Comparison of ENCODE assay signal across 28 cellular contexts in the genomic region with DNA sequence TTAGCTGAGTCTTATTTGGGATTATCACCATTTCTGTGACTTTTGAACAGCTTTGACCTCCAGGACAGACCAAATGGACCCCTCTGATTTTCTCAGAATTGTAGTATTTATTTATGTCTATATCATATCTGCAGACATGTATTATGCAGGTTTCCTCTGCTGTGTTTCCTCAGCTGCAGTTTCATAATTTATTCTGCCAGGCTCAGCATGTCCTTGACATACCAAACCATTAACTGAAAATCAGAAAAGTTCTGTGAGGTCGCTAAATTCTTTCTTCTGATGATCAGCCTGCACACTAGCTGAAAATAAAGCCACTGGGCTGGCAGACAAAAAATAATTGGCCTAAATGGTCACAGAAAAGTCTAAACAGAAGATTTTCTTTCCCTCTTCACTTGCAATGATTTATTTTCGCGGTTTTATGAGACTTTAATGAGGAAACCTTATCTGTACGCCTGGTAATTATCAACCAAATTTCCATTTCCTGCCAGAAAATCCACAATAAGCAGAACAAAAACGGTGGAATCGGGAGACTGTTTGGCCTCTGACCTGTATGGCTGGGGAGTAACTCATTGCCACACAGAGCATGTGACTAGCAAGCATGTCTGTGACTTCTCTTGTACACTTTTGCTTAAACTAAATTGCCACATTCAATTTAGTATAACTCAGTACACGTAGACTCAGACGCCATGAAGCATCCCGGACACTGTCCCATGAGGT.
A peak's percentile ranks its signal among the peaks of the same experiment; 100 is the strongest.
DNase-seq lines count a peak whose midpoint lies in the region; ATAC-seq, FAIRE-seq and TF ChIP-seq lines count a peak whose summit lies in the region.
"Had no signal": no experiment of that assay in that cellular context is flagged by ENCODE, and none has a peak within 500 bp of the region (broad histone marks: within the 10 kb centered on the region; RNA-seq: fewer than 3 reads in every experiment).

No MANE protein-coding gene starts in this region.

- H3K4me3 Mint-ChIP-seq in osteocyte (ENCODE audit: unreplicated experiment) = no peak overlapping the region
- H3K4me3 Mint-ChIP-seq: activated T-cell treated with anti-CD3 and anti-CD28 coated beads, Interleukin-2, amount 50 U/mL, for 24 hours; CD4-positive, CD25-positive, alpha-beta regulatory T cell; endodermal cell; HFFc6; naive B cell; T-cell had no signal

- no peaks in the 10 kb centered on the region for H3K4me1 Mint-ChIP-seq in osteocyte (ENCODE audit: unreplicated experiment)
- H3K4me1 Mint-ChIP-seq: CD4-positive, CD25-positive, alpha-beta regulatory T cell; naive B cell; T-cell had no signal

- H3K9me2 ChIP-seq in hepatocyte (replicated peaks; ENCODE audit: insufficient read depth) = no peaks in the 10 kb centered on the region

- no peak overlapping the region for H3K4me3 ChIP-seq in hepatocyte
- no peak overlapping the region for H3K4me3 ChIP-seq in upper lobe of right lung
- no peak overlapping the region for H3K4me3 ChIP-seq in gastroesophageal sphincter
- H3K4me3 ChIP-seq: esophagus muscularis mucosa, thoracic aorta had no signal

- no peaks in the 10 kb centered on the region for H3K79me2 ChIP-seq in hepatocyte
- H3K79me2 ChIP-seq: parathyroid adenoma had no signal

- H3K27me3 Mint-ChIP-seq in osteocyte (ENCODE audit: unreplicated experiment) = no peaks in the 10 kb centered on the region
- H3K27me3 Mint-ChIP-seq: CD4-positive, CD25-positive, alpha-beta regulatory T cell had no signal

- H3K27me3 ChIP-seq in hepatocyte = no peaks in the 10 kb centered on the region
- H3K27me3 ChIP-seq in upper lobe of right lung = no peaks in the 10 kb centered on the region
- peaks cover 8% of the 10 kb centered on the region for H3K27me3 ChIP-seq in gastroesophageal sphincter
- H3K27me3 ChIP-seq: esophagus muscularis mucosa had no signal

- H3K4me1 ChIP-seq in hepatocyte (ENCODE audit: insufficient read depth) = peaks cover 25% of the 10 kb centered on the region
- no peaks in the 10 kb centered on the region for H3K4me1 ChIP-seq in upper lobe of right lung
- H3K4me1 ChIP-seq in gastroesophageal sphincter = no peaks in the 10 kb centered on the region
- H3K4me1 ChIP-seq: parathyroid adenoma had no signal

- H3K27ac ChIP-seq in hepatocyte (peak overlapping the region; percentile 35), upper lobe of right lung (no peak overlapping the region), gastroesophageal sphincter (no peak overlapping the region)
- H3K27ac ChIP-seq: esophagus muscularis mucosa, parathyroid adenoma, thoracic aorta had no signal

- ATAC-seq in upper lobe of right lung (peak; percentile 84), gastroesophageal sphincter (no peak)
- ATAC-seq: PC-3, T-cell had no signal

- intact Hi-C loops in upper lobe of right lung (cut with DNase I) = no loop called here

- no peaks in the 10 kb centered on the region for H3K9me3 Mint-ChIP-seq in osteocyte (ENCODE audit: unreplicated experiment)
- H3K9me3 Mint-ChIP-seq: endodermal cell had no signal

- no peak for TF ChIP-seq CTCF in hepatocyte (IDR thresholded peaks at IDR 0.05; ENCODE audit: poor library complexity)
- no peak for TF ChIP-seq CTCF in upper lobe of right lung (IDR thresholded peaks at IDR 0.05)
- TF ChIP-seq CTCF in osteocyte (IDR thresholded peaks at IDR 0.05) = no peak
- no peak for TF ChIP-seq CTCF in gastroesophageal sphincter (IDR thresholded peaks at IDR 0.05)

- no peaks in the 10 kb centered on the region for H3K9me3 ChIP-seq in hepatocyte (ENCODE audit: low read depth)
- no peaks in the 10 kb centered on the region for H3K9me3 ChIP-seq in upper lobe of right lung
- peaks cover 0 to 7% (median 0%) of the 10 kb centered on the region in 3 donors for H3K9me3 ChIP-seq in gastroesophageal sphincter
- H3K9me3 ChIP-seq: thoracic aorta had no signal

- no peaks in the 10 kb centered on the region for H3K36me3 ChIP-seq in hepatocyte (replicated peaks; ENCODE audit: insufficient read depth, low read depth)
- H3K36me3 ChIP-seq in upper lobe of right lung = no peaks in the 10 kb centered on the region
- H3K36me3 ChIP-seq in gastroesophageal sphincter = no peaks in the 10 kb centered on the region
- H3K36me3 ChIP-seq: esophagus muscularis mucosa, thoracic aorta had no signal

- peak; percentile 4 for DNase-seq in RCC 7860 (ENCODE audit: low spot score)
- peak; percentile 24 for DNase-seq in hepatocyte (ENCODE audit: low spot score)
- DNase-seq in mucosa of gallbladder (ENCODE audit: low spot score) = peak; percentile 43
- DNase-seq in upper lobe of right lung = no peak
- no peak for DNase-seq in osteocyte (ENCODE audit: extremely low spot score, unreplicated experiment)
- DNase-seq in activated T-cell treated with anti-CD3 and anti-CD28 coated beads for 4 hours = no peak
- DNase-seq: activated T-cell treated with anti-CD3 and anti-CD28 coated beads, Interleukin-2, amount 50 U/mL, for 24 hours; amniotic stem cell; CD4-positive, CD25-positive, alpha-beta regulatory T cell; cortex of kidney; DMS 273 treated with DMSO at 0.1 percent for 48 hours; endodermal cell; HFFc6; KG1; naive B cell; NCI-H1436; PC-3; right cardiac atrium; Right ventricle myocardium superior; stimulated activated naive CD4-positive, alpha-beta T cell treated with Interleukin-2 at 50 U/mL for 16 hours; T-cell had no signal

- H3K36me3 Mint-ChIP-seq in osteocyte (ENCODE audit: unreplicated experiment) = no peaks in the 10 kb centered on the region
- H3K36me3 Mint-ChIP-seq: CD4-positive, CD25-positive, alpha-beta regulatory T cell; naive B cell; T-cell had no signal

- WGBS in hepatocyte (ENCODE audit: low lambda C conversion rate, missing lambda C conversion rate) = 40% methylated on average over 9 of the region's 9 CpGs
- 25 to 47% methylated on average over 6 to 9 of the region's 9 CpGs for WGBS in gastroesophageal sphincter (ENCODE audit: low coverage in 1 of 2), 2 donors

- no peak for TF ChIP-seq POLR2A in gastroesophageal sphincter (IDR thresholded peaks at IDR 0.05)

- H3K27ac Mint-ChIP-seq in osteocyte (ENCODE audit: unreplicated experiment) = no peak overlapping the region
- H3K27ac Mint-ChIP-seq: activated T-cell treated with anti-CD3 and anti-CD28 coated beads, Interleukin-2, amount 50 U/mL, for 24 hours; CD4-positive, CD25-positive, alpha-beta regulatory T cell; endodermal cell; HFFc6; T-cell had no signal

- TF ChIP-seq EP300 in gastroesophageal sphincter (IDR thresholded peaks at IDR 0.05) = no peak

- FAIRE-seq in RCC 7860 (lab: Jason Lieb, UNC) = peak; percentile 81
- FAIRE-seq: frontal cortex, islet of Langerhans, TTC549 had no signal

- no peak overlapping the region for H2AFZ ChIP-seq in hepatocyte
- H2AFZ ChIP-seq: parathyroid adenoma had no signal

- peak overlapping the region; percentile 36 for H3K4me2 ChIP-seq in hepatocyte

- no peaks in the 10 kb centered on the region for H4K20me1 ChIP-seq in hepatocyte (ENCODE audit: insufficient read depth, poor library complexity, severe bottlenecking)

Comparison
In these comparisons a context has a peak if more than half of its experiments do, and no peak if none do; other contexts are left out.
1. DNase-seq: peak in RCC 7860 (single experiment), hepatocyte (single experiment) and mucosa of gallbladder (single experiment); none in upper lobe of right lung (single experiment), osteocyte (single experiment) and activated T-cell treated with anti-CD3 and anti-CD28 coated beads for 4 hours (single experiment).